ENCODE assay signal across 8 cellular contexts in genomic region chr7:73557108-73557396, GRCh38. TPM values are rescaled to one million over a fixed set of nuclear protein-coding genes. Genes with fewer than 3 reads are reported as not detected.
DNase-seq lines count a peak whose midpoint lies in the region; ATAC-seq and TF ChIP-seq lines count a peak whose summit lies in the region.

No MANE protein-coding gene starts in this region.

- no peaks in the 10 kb centered on the region for H3K9me3 Mint-ChIP-seq in natural killer cell

- peak overlapping the region; percentile 94 to 96 for H3K27ac Mint-ChIP-seq in natural killer cell

- H3K79me2 ChIP-seq in DOHH2 (ENCODE audit: control insufficient read depth, low read length) = peaks cover 50% of the 10 kb centered on the region

- H3K4me1 Mint-ChIP-seq in natural killer cell = peaks cover 34 to 42% of the 10 kb centered on the region in 2 donors

- H3K4me2 ChIP-seq in DOHH2 (ENCODE audit: low read length) = peak overlapping the region; percentile 76

- intact Hi-C loops in natural killer cell (cut with micrococcal nuclease) = loop anchor here (1.0 kb wide), 2 partner anchors 21 to 35 kb away; partner anchors contain the start of genes BAZ1B and TBL2

- H3K27me3 ChIP-seq in DOHH2 (ENCODE audit: control insufficient read depth, low read length) = peaks cover 3% of the 10 kb centered on the region; the same call in 1 of the 2 replicates

- peak overlapping the region; percentile 74 for H3K27ac ChIP-seq in DOHH2 (ENCODE audit: low read depth, low read length)

- H3K4me3 Mint-ChIP-seq in natural killer cell = peak overlapping the region; percentile 93

- peaks cover 10% of the 10 kb centered on the region; the same call in 1 of the 2 replicates for H3F3A ChIP-seq in DOHH2 (ENCODE audit: control insufficient read depth, insufficient read depth)

- peaks cover 0 to 2% of the 10 kb centered on the region in 2 donors for H3K27me3 Mint-ChIP-seq in natural killer cell (ENCODE audit: low read depth in 2 of 2)

- no peaks in the 10 kb centered on the region for H3K36me3 Mint-ChIP-seq in natural killer cell

- H3K4me1 ChIP-seq in DOHH2 (ENCODE audit: control insufficient read depth, low read length) = peaks cover 37% of the 10 kb centered on the region

- H4K20me1 ChIP-seq in DOHH2 (ENCODE audit: control insufficient read depth, insufficient read depth, low read depth, low read length) = peaks cover 8% of the 10 kb centered on the region; the same call in 1 of the 2 replicates

- DNase-seq in H4 (ENCODE audit: low spot score) = peak; percentile 92
- DNase-seq in LNCaP clone FGC (ENCODE audit: low read depth) = peak; percentile 73
- DNase-seq in RKO (ENCODE audit: low spot score) = peak; percentile 94
- DNase-seq in activated effector memory CD4-positive, alpha-beta T cell treated with Interleukin-2 at 50 U/mL for 16 hours = peak; percentile 91
- peak; percentile 92 for DNase-seq in fibroblast of pulmonary artery (ENCODE audit: low read depth)
- DNase-seq in natural killer cell = peak; percentile 90
- peak; percentile 81 to 91 (median 86) for DNase-seq in stimulated activated naive CD4-positive, alpha-beta T cell (lab: John Stamatoyannopoulos, UW)

- H3K36me3 ChIP-seq in DOHH2 (ENCODE audit: control insufficient read depth, low read length) = peaks cover 40% of the 10 kb centered on the region

- TF ChIP-seq CTCF in DOHH2 (IDR thresholded peaks at IDR 0.05; ENCODE audit: low read depth, low read length, poor library complexity, severe bottlenecking) (no peak), LNCaP clone FGC (IDR thresholded peaks at IDR 0.05; ENCODE audit: control insufficient read depth, extremely low read depth, insufficient read depth) (no peak), fibroblast of pulmonary artery (IDR thresholded peaks at IDR 0.05; ENCODE audit: low read length, missing control alignments) (no peak), natural killer cell (IDR thresholded peaks at IDR 0.05) (no peak)

- no peaks in the 10 kb centered on the region for H3K9me2 ChIP-seq in DOHH2 (replicated peaks; ENCODE audit: control insufficient read depth, low read length)

- ATAC-seq in natural killer cell = peak; percentile 86 to 96 (median 89)

- H3K4me3 ChIP-seq in DOHH2 (ENCODE audit: low read length) (peak overlapping the region; percentile 87), LNCaP clone FGC (ENCODE audit: low read depth, low read length) (peak overlapping the region; percentile 92), fibroblast of pulmonary artery (replicated peaks; ENCODE audit: low read depth, low read length) (peak overlapping the region; percentile 84)

- no peaks in the 10 kb centered on the region for H3K9me3 ChIP-seq in DOHH2 (ENCODE audit: control insufficient read depth, insufficient read depth, low read length)

RNA-seq across cellular contexts. Expression of gene BCL7B, which starts 0.4 kb away (rescaled TPM):
- total RNA-seq in H4 (2014; rRNA removed; shearing (Covaris generic)) = 19.5 and 37.4 TPM in 2 replicates
- total RNA-seq in natural killer cell = 100 to 1,000 TPM; 109 to 131 (median 120) TPM

RNA-seq across cellular contexts. Expression of gene TBL2, which starts 21.3 kb away (rescaled TPM):
- 57.0 and 68.6 TPM in 2 replicates for total RNA-seq in H4 (2014; rRNA removed; shearing (Covaris generic))
- 10 to 100 TPM; 15.1 to 18.5 (median 17.6) TPM for total RNA-seq in natural killer cell

RNA-seq across cellular contexts. Expression of gene BAZ1B, which starts 35.0 kb away (rescaled TPM):
- 68.6 and 74.8 TPM in 2 replicates for total RNA-seq in H4 (2014; rRNA removed; shearing (Covaris generic))
- total RNA-seq in natural killer cell = 10 to 100 TPM; 50.1 to 61.9 (median 59.9) TPM

Comparison
In these comparisons a context has a peak if more than half of its experiments do, and no peak if none do; other contexts are left out.
1. Peak in every context shown above with its lines: DNase-seq, ATAC-seq, H3K4me3 ChIP-seq and H3K27ac ChIP-seq.